In the genomic region with DNA sequence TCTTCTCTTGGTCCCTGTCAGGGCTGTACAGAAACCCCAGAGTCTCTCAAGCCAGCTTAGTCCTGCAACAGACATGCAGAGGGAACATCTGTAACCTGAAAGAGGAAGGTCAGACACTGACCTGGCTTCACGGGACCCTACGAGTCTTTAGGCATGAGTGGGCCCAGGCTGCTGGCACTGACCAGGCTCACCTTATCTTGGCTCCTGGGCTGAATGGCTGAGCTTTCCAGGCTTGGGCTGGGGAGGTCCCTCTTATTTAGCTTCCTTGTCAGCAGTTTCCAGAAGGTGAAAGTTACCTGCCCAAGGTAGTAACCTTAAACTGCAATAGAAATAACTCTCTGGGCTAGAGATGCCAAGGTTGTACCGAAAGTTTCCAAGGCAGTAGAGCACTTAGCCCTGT, we compare ENCODE assay signal across 25 cellular contexts. TPM values are rescaled to one million over a fixed set of nuclear protein-coding genes. Genes with fewer than 3 reads are reported as not detected.
DNase-seq lines count a peak whose midpoint lies in the region; TF ChIP-seq lines count a peak whose summit lies in the region.
"Had no signal": no experiment of that assay in that cellular context is flagged by ENCODE, and none has a peak within 500 bp of the region (broad histone marks: within the 10 kb centered on the region; RNA-seq: fewer than 3 reads in every experiment).

No MANE protein-coding gene starts in this region.

- H2BK12ac ChIP-seq in trophoblast cell (ENCODE audit: low read length), result no peak overlapping the region

- H4K8ac ChIP-seq in trophoblast cell (ENCODE audit: low read depth, low read length), result no peak overlapping the region

- intact Hi-C loops in breast epithelium (cut with DNase I; ENCODE audit: low total_unique reads), result no loop called here

- no peaks in the 10 kb centered on the region for H4K20me1 ChIP-seq in BLaER1

- H2AFZ ChIP-seq in trophoblast cell (ENCODE audit: insufficient read depth, low read length, poor library complexity), result no peak overlapping the region

- H3K27me3 ChIP-seq in BLaER1, result no peaks in the 10 kb centered on the region
- H3K27me3 ChIP-seq in trophoblast cell (ENCODE audit: insufficient read depth, low read length), result no peaks in the 10 kb centered on the region
- no peaks in the 10 kb centered on the region for H3K27me3 ChIP-seq in breast epithelium
- H3K27me3 ChIP-seq: heart left ventricle, vagina had no signal

- no peak overlapping the region for H3K4ac ChIP-seq in trophoblast cell (ENCODE audit: low read depth, low read length)

- H3K9me3 ChIP-seq in BLaER1 (no peaks in the 10 kb centered on the region), trophoblast cell (ENCODE audit: insufficient read depth, low read depth, low read length) (no peaks in the 10 kb centered on the region), breast epithelium (no peaks in the 10 kb centered on the region)
- H3K9me3 ChIP-seq: A549, heart left ventricle, thoracic aorta, vagina had no signal

- no peak overlapping the region for H3K23ac ChIP-seq in trophoblast cell (ENCODE audit: low read length)

- no peaks in the 10 kb centered on the region for H3K9me3 Mint-ChIP-seq in IgD-negative memory B cell
- H3K9me3 Mint-ChIP-seq: activated naive CD4-positive, alpha-beta T cell treated with anti-CD3 and anti-CD28 coated beads, Interleukin-2, amount 50 U/mL, for 72 hours; CD8-positive, alpha-beta T cell; neural crest cell had no signal

- no peaks in the 10 kb centered on the region for H3K36me3 Mint-ChIP-seq in IgD-negative memory B cell

- H3K27me3 Mint-ChIP-seq in IgD-negative memory B cell, result no peaks in the 10 kb centered on the region

- H3K4me1 ChIP-seq in BLaER1 (peaks cover 23% of the 10 kb centered on the region), trophoblast cell (ENCODE audit: control insufficient read depth in 1 of 2, insufficient read depth in 2 of 2, low read length in 2 of 2) (peaks cover 10 to 14% of the 10 kb centered on the region in 2 experiments), breast epithelium (no peaks in the 10 kb centered on the region)
- H3K4me1 ChIP-seq: vagina had no signal

- H3K9ac ChIP-seq in BLaER1 (no peak overlapping the region), trophoblast cell (ENCODE audit: low read length) (no peak overlapping the region)

- no peak for TF ChIP-seq POLR2A in breast epithelium (IDR thresholded peaks at IDR 0.05)

- H3K4me1 Mint-ChIP-seq in IgD-negative memory B cell, result peaks cover 57 to 69% (median 61%) of the 10 kb centered on the region in 3 donors
- H3K4me1 Mint-ChIP-seq: neural crest cell had no signal

- DNase-seq in epithelial cell of prostate (ENCODE audit: low read depth, low spot score), result no peak
- DNase-seq in trophoblast cell, result no peak
- DNase-seq in superior temporal gyrus (ENCODE audit: extremely low spot score), result no peak
- no peak for DNase-seq in breast epithelium (ENCODE audit: low spot score in 2 of 2)
- DNase-seq in stimulated activated CD4-positive, alpha-beta T cell treated with anti-CD3 and anti-CD28 coated beads, Interleukin-12 subunit alpha, Interleukin-12 subunit beta, amount 100 ng/mL, for 4 hours, result no peak
- DNase-seq in NCI-H524 (lab: John Stamatoyannopoulos, UW), result no peak
- DNase-seq: activated CD4-positive, alpha-beta T cell treated with anti-CD3 and anti-CD28 coated beads, Interleukin-2, amount 50 U/mL, for 48 hours; AML-193; CD8-positive, alpha-beta T cell; DMS153; effector CD4-positive, alpha-beta T cell; heart left ventricle; left colon; MV-4-11; NCI-H446 treated with DMSO at 0.1 percent for 48 hours; posterior cingulate gyrus; Right ventricle myocardium superior; stimulated activated naive CD4-positive, alpha-beta T cell treated with Interleukin-2 at 50 U/mL for 16 hours had no signal

- peak overlapping the region in 3 of 4 donors; percentile 8 to 82 (median 46) for H3K4me3 Mint-ChIP-seq in IgD-negative memory B cell
- H3K4me3 Mint-ChIP-seq: CD8-positive, alpha-beta T cell; neural crest cell had no signal

- no peak overlapping the region for H3K18ac ChIP-seq in trophoblast cell (ENCODE audit: low read length)

- H3K14ac ChIP-seq in trophoblast cell (ENCODE audit: low read length), result no peak overlapping the region

- no CpG with 5 or more reads among the region's 3 CpGs for WGBS in trophoblast cell (ENCODE audit: extremely low coverage, insufficient coverage, insufficient read length)

- H2AK5ac ChIP-seq in trophoblast cell (ENCODE audit: low read length), result no peak overlapping the region

- TF ChIP-seq CTCF in breast epithelium (IDR thresholded peaks at IDR 0.05), result no peak

- H3K79me2 ChIP-seq in trophoblast cell (ENCODE audit: control insufficient read depth, insufficient read depth, low read length, poor library complexity), result no peaks in the 10 kb centered on the region

- H2BK5ac ChIP-seq in trophoblast cell (ENCODE audit: low read depth, low read length, poor library complexity), result no peak overlapping the region

- H3K27ac Mint-ChIP-seq in IgD-negative memory B cell, result peak overlapping the region; percentile 88 to 95 (median 91)
- H3K27ac Mint-ChIP-seq: CD8-positive, alpha-beta T cell had no signal

- H2BK120ac ChIP-seq in trophoblast cell (ENCODE audit: insufficient read depth, low read length, poor library complexity), result no peak overlapping the region

- 0 out of 2 replicates have a peak overlapping the region, but pooled peaks have one; percentile 5 for H3K27ac ChIP-seq in BLaER1
- H3K27ac ChIP-seq in epithelial cell of prostate, result peak overlapping the region; percentile 60
- no peak overlapping the region for H3K27ac ChIP-seq in trophoblast cell (ENCODE audit: low read depth, low read length)
- no peak overlapping the region for H3K27ac ChIP-seq in breast epithelium
- H3K27ac ChIP-seq: heart left ventricle, thoracic aorta, vagina had no signal

- no peak overlapping the region for H4K12ac ChIP-seq in trophoblast cell (ENCODE audit: low read depth, low read length)

- H4K91ac ChIP-seq in trophoblast cell (ENCODE audit: low read depth, low read length), result peak overlapping the region; percentile 4

- H3K36me3 ChIP-seq in BLaER1 (no peaks in the 10 kb centered on the region), trophoblast cell (ENCODE audit: control insufficient read depth in 1 of 2, insufficient read depth in 2 of 2, low read length in 2 of 2) (no peaks in the 10 kb centered on the region), breast epithelium (no peaks in the 10 kb centered on the region)
- H3K36me3 ChIP-seq: heart left ventricle, thoracic aorta, vagina had no signal

- H3K79me1 ChIP-seq in trophoblast cell (ENCODE audit: low read length), result no peaks in the 10 kb centered on the region

- no peak overlapping the region for H3K4me2 ChIP-seq in BLaER1
- H3K4me2 ChIP-seq in trophoblast cell (ENCODE audit: low read length), result no peak overlapping the region

- H3K4me3 ChIP-seq in BLaER1 (no peak overlapping the region), trophoblast cell (ENCODE audit: low read depth, low read length) (no peak overlapping the region), breast epithelium (no peak overlapping the region)
- H3K4me3 ChIP-seq: A549, heart left ventricle, thoracic aorta, vagina had no signal

RNA-seq across cellular contexts. Expression of gene FUT8, which starts 58.4 kb away (rescaled TPM):
- 14.0 TPM for polyA plus RNA-seq in IgD-negative memory B cell
- polyA plus RNA-seq in trophoblast cell (2013), result 87.3 and 91.6 TPM in 2 replicates
- 10 to 100 TPM; 36.3 to 69.1 (median 47.2) TPM for total RNA-seq in breast epithelium

Comparison
In these comparisons a context has a peak if more than half of its experiments do, and no peak if none do; other contexts are left out.
1. H3K27ac ChIP-seq: peak in BLaER1 (single experiment) and epithelial cell of prostate (single experiment); none in trophoblast cell (single experiment) and breast epithelium (0 of 2).